Comparison of ENCODE assay signal across 8 cellular contexts in genomic region chr6:68638225-68638900, GRCh38. TPM values are rescaled to one million over a fixed set of nuclear protein-coding genes. Genes with fewer than 3 reads are reported as not detected.
DNase-seq lines count a peak whose midpoint lies in the region; ATAC-seq, FAIRE-seq and TF ChIP-seq lines count a peak whose summit lies in the region.

No MANE protein-coding gene starts in this region.

- no peak overlapping the region for H3K27ac ChIP-seq in keratinocyte (ENCODE audit: control insufficient read depth, insufficient read depth, low read length)
- no peak overlapping the region for H3K27ac ChIP-seq in aorta (ENCODE audit: low read depth in 1 of 2, low read length in 2 of 2)
- no peak overlapping the region for H3K27ac ChIP-seq in small intestine (ENCODE audit: low read depth in 1 of 2, low read length in 1 of 2)

- intact Hi-C loops in activated CD4-positive, alpha-beta T cell treated with anti-CD3 and anti-CD28 coated beads for 36 hours (cut with DNase I, micrococcal nuclease), result loop anchor here (1.0 to 5.0 kb wide), 7 partner anchors 140 to 1470 kb away; no protein-coding TSS in a partner anchor
- intact Hi-C loops in aorta (cut with DNase I), result loop anchor here (2.0 to 5.0 kb wide), 2 partner anchors 140 to 329 kb away; no protein-coding TSS in a partner anchor

- no peak overlapping the region for H3K9ac ChIP-seq in keratinocyte (ENCODE audit: control insufficient read depth, extremely low read depth, insufficient read depth, low read length)

- H3K27me3 ChIP-seq in keratinocyte (ENCODE audit: control insufficient read depth, extremely low read depth, insufficient read depth, low read length) (peaks cover 30% of the 10 kb centered on the region), aorta (ENCODE audit: control insufficient read depth in 1 of 2, insufficient read depth in 2 of 2, low read length in 1 of 2) (no peaks in the 10 kb centered on the region), small intestine (ENCODE audit: control insufficient read depth in 2 of 2, insufficient read depth in 2 of 2, low read length in 2 of 2) (peaks cover 0 to 4% of the 10 kb centered on the region in 2 donors)

- H3K36me3 ChIP-seq in keratinocyte (ENCODE audit: control insufficient read depth in 2 of 2, extremely low read depth in 1 of 2, insufficient read depth in 2 of 2, low read length in 2 of 2) (no peaks in the 10 kb centered on the region), aorta (ENCODE audit: control insufficient read depth in 1 of 2, insufficient read depth in 2 of 2, low read length in 1 of 2) (no peaks in the 10 kb centered on the region), small intestine (ENCODE audit: control insufficient read depth in 2 of 2, insufficient read depth in 2 of 2, low read length in 2 of 2) (no peaks in the 10 kb centered on the region)

- H3K9me1 ChIP-seq in keratinocyte (ENCODE audit: control insufficient read depth, extremely low read depth, insufficient read depth, low read length), result no peaks in the 10 kb centered on the region

- no peak for ATAC-seq in activated CD4-positive, alpha-beta T cell treated with anti-CD3 and anti-CD28 coated beads for 36 hours
- ATAC-seq in aorta (ENCODE audit: low FRiP score), result no peak

- H3K27me3 Mint-ChIP-seq in activated CD4-positive, alpha-beta T cell treated with anti-CD3 and anti-CD28 coated beads for 36 hours, result peaks cover 50% of the 10 kb centered on the region

- H3K27ac Mint-ChIP-seq in activated CD4-positive, alpha-beta T cell treated with anti-CD3 and anti-CD28 coated beads for 36 hours, result no peak overlapping the region

- H3K4me1 ChIP-seq in keratinocyte (ENCODE audit: control insufficient read depth, extremely low read depth, insufficient read depth, low read length), result peaks cover 4% of the 10 kb centered on the region
- H3K4me1 ChIP-seq in aorta (ENCODE audit: control insufficient read depth in 1 of 2, insufficient read depth in 2 of 2, low read length in 2 of 2), result peaks cover 0 to 3% of the 10 kb centered on the region in 2 donors
- H3K4me1 ChIP-seq in small intestine (ENCODE audit: control insufficient read depth in 2 of 2, insufficient read depth in 1 of 2, low read depth in 1 of 2, low read length in 1 of 2), result peaks cover 0 to 2% of the 10 kb centered on the region in 2 donors

- TF ChIP-seq CTCF in astrocyte of the spinal cord (IDR thresholded peaks at IDR 0.05; ENCODE audit: low read depth, low read length), result peak; percentile 66
- peak in 2 of 3 experiments; percentile 33 to 52 for TF ChIP-seq CTCF in keratinocyte (optimal IDR thresholded peaks at IDR 0.05 in 1 of 3, IDR thresholded peaks at IDR 0.05 in 1 of 3, conservative IDR thresholded peaks at IDR 0.05 in 1 of 3; ENCODE audit: extremely low read depth in 1 of 3, insufficient read depth in 2 of 3, low read length in 3 of 3)

- no peak overlapping the region for H3K4me3 Mint-ChIP-seq in activated CD4-positive, alpha-beta T cell treated with anti-CD3 and anti-CD28 coated beads for 36 hours

- DNase-seq in activated CD4-positive, alpha-beta T cell treated with anti-CD3 and anti-CD28 coated beads for 36 hours, result peak; percentile 52
- no peak for DNase-seq in activated CD4-positive, alpha-beta T cell treated with anti-CD3 and anti-CD28 coated beads for 1 hour
- DNase-seq in NCI-H1694 (lab: John Stamatoyannopoulos, UW) (peak; percentile 32), astrocyte of the spinal cord (ENCODE audit: low read depth, low spot score) (peak; percentile 54), keratinocyte (ENCODE audit: low read depth, low spot score) (no peak), aorta (peak; percentile 54 to 74), small intestine (no peak), GM19239 (ENCODE audit: insufficient read length, low spot score) (no peak)

- H2AFZ ChIP-seq in keratinocyte (ENCODE audit: control insufficient read depth, low read length), result no peak overlapping the region

- H3K36me3 Mint-ChIP-seq in activated CD4-positive, alpha-beta T cell treated with anti-CD3 and anti-CD28 coated beads for 36 hours (ENCODE audit: low read depth), result no peaks in the 10 kb centered on the region

- CTCF ChIA-PET in activated CD4-positive, alpha-beta T cell treated with anti-CD3 and anti-CD28 coated beads for 36 hours (lab: Charles Lee), result interaction anchor here (0.6 to 0.7 kb wide), 3 partner anchors 22 to 957 kb away, joined by 3 read pairs; no protein-coding TSS in a partner anchor

- H3K9me3 Mint-ChIP-seq in activated CD4-positive, alpha-beta T cell treated with anti-CD3 and anti-CD28 coated beads for 36 hours (ENCODE audit: low read depth), result no peaks in the 10 kb centered on the region

- H3K4me1 Mint-ChIP-seq in activated CD4-positive, alpha-beta T cell treated with anti-CD3 and anti-CD28 coated beads for 36 hours, result peaks cover 20% of the 10 kb centered on the region

- 29% methylated on average over 11 of the region's 11 CpGs for WGBS in aorta, 2 donors
- WGBS in small intestine, 3 donors, result 25 to 28% (median 27%) methylated on average over 11 of the region's 11 CpGs

- H3K4me3 ChIP-seq in astrocyte of the spinal cord (ENCODE audit: low read depth, low read length), result no peak overlapping the region
- no peak overlapping the region for H3K4me3 ChIP-seq in keratinocyte (ENCODE audit: control insufficient read depth in 2 of 3, extremely low read depth in 1 of 3, insufficient read depth in 2 of 3, low read depth in 1 of 3, low read length in 3 of 3)
- H3K4me3 ChIP-seq in aorta (ENCODE audit: low read length in 2 of 2), result no peak overlapping the region
- no peak overlapping the region for H3K4me3 ChIP-seq in small intestine (ENCODE audit: low read depth in 1 of 2, low read length in 2 of 2)

- no peaks in the 10 kb centered on the region for H4K20me1 ChIP-seq in keratinocyte (ENCODE audit: control insufficient read depth, extremely low read depth, insufficient read depth, low read length)

- in situ Hi-C loops in astrocyte of the spinal cord (cut with HindIII; ENCODE audit: low sequenced_read_pairs), result no loop called here

- H3K9me3 ChIP-seq in keratinocyte (ENCODE audit: control insufficient read depth, low read depth, low read length) (no peaks in the 10 kb centered on the region), aorta (ENCODE audit: control insufficient read depth, low read length) (no peaks in the 10 kb centered on the region), small intestine (ENCODE audit: control insufficient read depth, low read depth) (no peaks in the 10 kb centered on the region)

- dilution Hi-C loops in keratinocyte (cut with MboI; ENCODE audit: extremely low pct_ligation_motif_present, low sequenced_read_pairs), result no loop called here

- H3K4me2 ChIP-seq in keratinocyte (ENCODE audit: control insufficient read depth, extremely low read depth, insufficient read depth, low read depth, low read length), result no peak overlapping the region

- H3K79me2 ChIP-seq in keratinocyte (ENCODE audit: control insufficient read depth, insufficient read depth, low read length), result no peaks in the 10 kb centered on the region

- FAIRE-seq in keratinocyte (lab: Jason Lieb, UNC), result no peak
- no peak for FAIRE-seq in small intestine (lab: Jason Lieb, UNC)
- FAIRE-seq in GM19239 (lab: Jason Lieb, UNC), result no peak

- POLR2A ChIA-PET in activated CD4-positive, alpha-beta T cell treated with anti-CD3 and anti-CD28 coated beads for 36 hours (lab: Charles Lee), result interaction anchor here (0.6 kb wide), 1 partner anchor 191 kb away, joined by 3 read pairs; no protein-coding TSS in a partner anchor

RNA-seq across cellular contexts. Expression of gene ADGRB3, which starts 3.3 kb away (rescaled TPM):
- not detected for total RNA-seq in activated CD4-positive, alpha-beta T cell treated with anti-CD3 and anti-CD28 coated beads for 36 hours
- polyA plus RNA-seq in keratinocyte, result not detected in 3 replicates
- not detected for polyA plus RNA-seq in keratinocyte (2011; ENCODE audit: low read depth)
- polyA plus RNA-seq in keratinocyte (2011; cell fraction: cytosol; rRNA removed), result not detected in 2 replicates
- polyA plus RNA-seq in keratinocyte (2011; cell fraction: nucleus; rRNA removed), result not detected in 2 replicates
- not detected in 2 replicates for polyA plus RNA-seq in keratinocyte (2012; ENCODE audit: low replicate concordance)
- not detected in 3 replicates for polyA minus RNA-seq in keratinocyte
- polyA minus RNA-seq in keratinocyte (2011; cell fraction: cytosol; rRNA and poly(A)+ RNA removed), result not detected
- polyA minus RNA-seq in keratinocyte (2011; cell fraction: nucleus; rRNA and poly(A)+ RNA removed), result not detected in 2 replicates
- total RNA-seq in aorta, result 1 to 10 TPM; 5.4 to 6.1 TPM
- 1 to 10 TPM in 1 of 2 donors, not detected in 1; 1.8 TPM for polyA plus RNA-seq in aorta
- 1 to 10 TPM in 1 of 3 donors, not detected in 2; 1.6 TPM for polyA plus RNA-seq in small intestine

Comparison
In these comparisons a context has a peak if more than half of its experiments do, and no peak if none do; other contexts are left out.
1. DNase-seq: peak in activated CD4-positive, alpha-beta T cell treated with anti-CD3 and anti-CD28 coated beads for 36 hours (single experiment), NCI-H1694 (single experiment), astrocyte of the spinal cord (single experiment) and aorta (2 of 2); none in activated CD4-positive, alpha-beta T cell treated with anti-CD3 and anti-CD28 coated beads for 1 hour (single experiment), keratinocyte (single experiment), small intestine (single experiment) and GM19239 (single experiment).